Comparison of ENCODE assay signal across 10 cellular contexts in genomic region chr17:58189436-58190146, GRCh38. TPM values are rescaled to one million over a fixed set of nuclear protein-coding genes. Genes with fewer than 3 reads are reported as not detected.
DNase-seq lines count a peak whose midpoint lies in the region; ATAC-seq and TF ChIP-seq lines count a peak whose summit lies in the region.
"Had no signal": no experiment of that assay in that cellular context is flagged by ENCODE, and none has a peak within 500 bp of the region (broad histone marks: within the 10 kb centered on the region; RNA-seq: fewer than 3 reads in every experiment).

No MANE protein-coding gene starts in this region.

- H3K4me3 Mint-ChIP-seq in CD8-positive, alpha-beta memory T cell: no peak overlapping the region

- H3K27me3 Mint-ChIP-seq in CD8-positive, alpha-beta memory T cell: peaks cover 17 to 36% of the 10 kb centered on the region in 2 donors

- POLR2A ChIA-PET in RWPE1 (lab: Yijun Ruan, JAX; ENCODE audit: low non-redundant PET): no interaction called here
- POLR2A ChIA-PET in CD8-positive, alpha-beta memory T cell (lab: Charles Lee): no interaction called here

- H3K27ac Mint-ChIP-seq in CD8-positive, alpha-beta memory T cell: no peak overlapping the region

- H3K4me3 ChIP-seq in right atrium auricular region (no peak overlapping the region), heart left ventricle (no peak overlapping the region), aorta (ENCODE audit: low read length in 2 of 2) (no peak overlapping the region)
- H3K4me3 ChIP-seq in CD8-positive, alpha-beta memory T cell (ENCODE audit: low read length): no peak overlapping the region
- H3K4me3 ChIP-seq: coronary artery had no signal

- DNase-seq in Right ventricle myocardium inferior (ENCODE audit: missing footprints) (no peak), right atrium auricular region (ENCODE audit: low spot score) (no peak), RWPE1 (ENCODE audit: low spot score) (peak; percentile 88), heart left ventricle (peak in 3 of 5 donors; percentile 35 to 78 (median 52)), aorta (peak; percentile 76 to 86), left lobe of liver (ENCODE audit: low spot score) (no peak)
- no peak for DNase-seq in CD8-positive, alpha-beta memory T cell
- DNase-seq: NCI-H1092 had no signal

- no peaks in the 10 kb centered on the region for H3K36me3 ChIP-seq in right atrium auricular region
- no peaks in the 10 kb centered on the region for H3K36me3 ChIP-seq in heart left ventricle
- H3K36me3 ChIP-seq in aorta (ENCODE audit: control insufficient read depth in 1 of 2, insufficient read depth in 2 of 2, low read length in 1 of 2): no peaks in the 10 kb centered on the region
- H3K36me3 ChIP-seq in CD8-positive, alpha-beta memory T cell (ENCODE audit: insufficient read depth, low read length): no peaks in the 10 kb centered on the region

- H3K4me1 ChIP-seq in right atrium auricular region: peaks cover 0 to 8% of the 10 kb centered on the region in 2 donors
- H3K4me1 ChIP-seq in heart left ventricle: peaks cover 0 to 9% (median 0%) of the 10 kb centered on the region in 12 donors
- no peaks in the 10 kb centered on the region for H3K4me1 ChIP-seq in aorta (ENCODE audit: control insufficient read depth in 1 of 2, insufficient read depth in 2 of 2, low read length in 2 of 2)
- H3K4me1 ChIP-seq in CD8-positive, alpha-beta memory T cell (ENCODE audit: insufficient read depth, low read length): no peaks in the 10 kb centered on the region

- H3K9me3 ChIP-seq in right atrium auricular region (no peaks in the 10 kb centered on the region), heart left ventricle (no peaks in the 10 kb centered on the region), aorta (ENCODE audit: control insufficient read depth, low read length) (no peaks in the 10 kb centered on the region)
- H3K9me3 ChIP-seq in CD8-positive, alpha-beta memory T cell (ENCODE audit: low read length): no peaks in the 10 kb centered on the region

- ATAC-seq in Right ventricle myocardium inferior (peak; percentile 58), heart left ventricle (peak in 3 of 4 donors; percentile 66 to 79 (median 67)), aorta (ENCODE audit: low FRiP score) (no peak), HG02973 (IDR thresholded peaks at IDR 0.05; ENCODE audit: unreplicated experiment) (no peak), left lobe of liver (no peak)

- H3K36me3 Mint-ChIP-seq in CD8-positive, alpha-beta memory T cell: no peaks in the 10 kb centered on the region

- no peaks in the 10 kb centered on the region for H3K9me3 Mint-ChIP-seq in CD8-positive, alpha-beta memory T cell

- CTCF ChIA-PET in RWPE1 (lab: Yijun Ruan, JAX): interaction anchor here (0.6 to 1.0 kb wide), 2 partner anchors 8 to 9 kb away, joined by 3 read pairs; no protein-coding TSS in a partner anchor
- CTCF ChIA-PET in CD8-positive, alpha-beta memory T cell (lab: Charles Lee): interaction anchor here (2.8 kb wide), 1 partner anchor 11 kb away, joined by 9 read pairs; no protein-coding TSS in a partner anchor

- 42 to 58% (median 51%) methylated on average over 7 to 11 of the region's 11 CpGs for WGBS in heart left ventricle, 4 donors
- 50 to 53% methylated on average over 11 of the region's 11 CpGs for WGBS in aorta, 2 donors

- intact Hi-C loops in Right ventricle myocardium inferior (cut with DNase I): no loop called here
- intact Hi-C loops in heart left ventricle (cut with DNase I): no loop called here
- intact Hi-C loops in aorta (cut with DNase I): no loop called here

- H3K27me3 ChIP-seq in right atrium auricular region: no peaks in the 10 kb centered on the region
- H3K27me3 ChIP-seq in heart left ventricle: peaks cover 0 to 34% (median 2%) of the 10 kb centered on the region in 9 donors
- H3K27me3 ChIP-seq in aorta (ENCODE audit: control insufficient read depth in 1 of 2, insufficient read depth in 2 of 2, low read length in 1 of 2): no peaks in the 10 kb centered on the region
- H3K27me3 ChIP-seq in CD8-positive, alpha-beta memory T cell (ENCODE audit: insufficient read depth, low read length, poor library complexity, severe bottlenecking): no peaks in the 10 kb centered on the region

- H3K27ac ChIP-seq in right atrium auricular region (no peak overlapping the region), RWPE1 (no peak overlapping the region), heart left ventricle (no peak overlapping the region), aorta (ENCODE audit: low read depth in 1 of 2, low read length in 2 of 2) (no peak overlapping the region)
- H3K27ac ChIP-seq in CD8-positive, alpha-beta memory T cell (ENCODE audit: low read depth, low read length): no peak overlapping the region
- H3K27ac ChIP-seq: coronary artery had no signal

- H3K4me1 Mint-ChIP-seq in CD8-positive, alpha-beta memory T cell: peaks cover 0 to 5% (median 5%) of the 10 kb centered on the region in 3 donors

- no peak for TF ChIP-seq CTCF in right atrium auricular region (IDR thresholded peaks at IDR 0.05)
- no peak for TF ChIP-seq CTCF in RWPE1 (conservative IDR thresholded peaks at IDR 0.05; ENCODE audit: low read depth)
- TF ChIP-seq CTCF in heart left ventricle (IDR thresholded peaks at IDR 0.05): no peak

- no peak for TF ChIP-seq POLR2A in heart left ventricle (IDR thresholded peaks at IDR 0.05)

RNA-seq across cellular contexts. Expression of gene EPX, which starts 2.9 kb away (rescaled TPM):
- total RNA-seq in Right ventricle myocardium inferior (not detected), right atrium auricular region (not detected), heart left ventricle (not detected), aorta (not detected), left lobe of liver (not detected)
- polyA plus RNA-seq in heart left ventricle (not detected), aorta (not detected)
- not detected for total RNA-seq in CD8-positive, alpha-beta memory T cell
- polyA plus RNA-seq in CD8-positive, alpha-beta memory T cell: not detected

RNA-seq across cellular contexts. Expression of gene OR4D2, which starts 22.8 kb away (rescaled TPM):
- total RNA-seq in Right ventricle myocardium inferior (not detected), right atrium auricular region (not detected), heart left ventricle (not detected), aorta (not detected), left lobe of liver (not detected)
- polyA plus RNA-seq in heart left ventricle (not detected), aorta (not detected)
- not detected for total RNA-seq in CD8-positive, alpha-beta memory T cell
- not detected for polyA plus RNA-seq in CD8-positive, alpha-beta memory T cell

RNA-seq across cellular contexts. Expression of gene MKS1, which starts 29.5 kb away (rescaled TPM):
- total RNA-seq in Right ventricle myocardium inferior: 7.7 TPM
- 1 to 10 TPM; 4.8 to 6.4 TPM for total RNA-seq in right atrium auricular region
- total RNA-seq in heart left ventricle: 10 to 100 TPM in 3 of 9 donors, 1 to 10 TPM in 6; 3.3 to 15.1 (median 8.6) TPM
- 1 to 10 TPM; 6.1 to 6.3 TPM for polyA plus RNA-seq in heart left ventricle
- 10 to 100 TPM; 10.1 to 13.3 TPM for total RNA-seq in aorta
- polyA plus RNA-seq in aorta: 10 to 100 TPM in 1 of 2 donors, 1 to 10 TPM in 1; 4.3 to 13.8 TPM
- total RNA-seq in left lobe of liver: 9.8 TPM
- 10 to 100 TPM; 26.2 to 33.9 TPM for total RNA-seq in CD8-positive, alpha-beta memory T cell
- 10.7 TPM for polyA plus RNA-seq in CD8-positive, alpha-beta memory T cell

RNA-seq across cellular contexts. Expression of gene OR4D1, which starts 41.4 kb away (rescaled TPM):
- total RNA-seq in Right ventricle myocardium inferior (not detected), right atrium auricular region (not detected), heart left ventricle (not detected), aorta (not detected), left lobe of liver (not detected)
- polyA plus RNA-seq in heart left ventricle (not detected), aorta (not detected)
- total RNA-seq in CD8-positive, alpha-beta memory T cell: under 1 TPM; 0.26 to 0.29 TPM
- polyA plus RNA-seq in CD8-positive, alpha-beta memory T cell: 1.7 TPM

RNA-seq across cellular contexts. Expression of gene LPO, which starts 48.8 kb away (rescaled TPM):
- not detected for total RNA-seq in Right ventricle myocardium inferior
- not detected for total RNA-seq in right atrium auricular region
- total RNA-seq in heart left ventricle: not detected
- not detected for polyA plus RNA-seq in heart left ventricle
- not detected for total RNA-seq in aorta
- polyA plus RNA-seq in aorta: not detected
- not detected for total RNA-seq in left lobe of liver
- total RNA-seq in CD8-positive, alpha-beta memory T cell: not detected
- not detected for polyA plus RNA-seq in CD8-positive, alpha-beta memory T cell

Comparison
In these comparisons a context has a peak if more than half of its experiments do, and no peak if none do; other contexts are left out.
1. DNase-seq: peak in RWPE1 (single experiment), heart left ventricle (3 of 5) and aorta (2 of 2); none in Right ventricle myocardium inferior (single experiment), right atrium auricular region (single experiment), left lobe of liver (single experiment) and CD8-positive, alpha-beta memory T cell (0 of 5).
2. ATAC-seq: peak in Right ventricle myocardium inferior (single experiment) and heart left ventricle (3 of 4); none in aorta (single experiment), HG02973 (single experiment) and left lobe of liver (single experiment).